Comparison of ENCODE assay signal across 20 cellular contexts in the genomic region with DNA sequence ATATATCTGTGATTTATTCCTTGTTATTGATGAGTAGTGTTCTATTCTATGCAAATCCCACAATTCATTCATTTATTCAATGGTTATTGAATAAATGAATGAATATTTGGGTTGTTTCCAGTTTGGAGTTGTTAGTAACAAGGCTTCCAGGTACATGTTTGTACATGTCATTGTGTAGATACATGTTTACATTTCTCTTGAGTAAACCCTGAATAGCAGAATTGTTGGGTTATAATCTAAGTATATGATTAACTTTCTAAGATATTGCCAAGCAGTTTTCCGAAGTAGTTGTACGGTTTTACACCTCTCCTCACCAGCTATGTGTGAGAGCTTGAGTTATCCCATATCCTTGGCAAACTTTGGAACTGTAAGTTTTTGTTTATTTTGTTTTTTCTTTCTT. TPM values are rescaled to one million over a fixed set of nuclear protein-coding genes. Genes with fewer than 3 reads are reported as not detected.
DNase-seq lines count a peak whose midpoint lies in the region; ATAC-seq and TF ChIP-seq lines count a peak whose summit lies in the region.
"Had no signal": no experiment of that assay in that cellular context is flagged by ENCODE, and none has a peak within 500 bp of the region (broad histone marks: within the 10 kb centered on the region; RNA-seq: fewer than 3 reads in every experiment).

No MANE protein-coding gene starts in this region.

- no peaks in the 10 kb centered on the region for H3K9me3 Mint-ChIP-seq in nephron progenitor cell
- no peaks in the 10 kb centered on the region for H3K9me3 Mint-ChIP-seq in activated CD4-positive, alpha-beta memory T cell treated with anti-CD3 and anti-CD28 coated beads for 36 hours

- H3K4me3 ChIP-seq in body of pancreas: no peak overlapping the region
- no peak overlapping the region for H3K4me3 ChIP-seq in mucosa of descending colon
- H3K4me3 ChIP-seq in mesendoderm (ENCODE audit: low read length): no peak overlapping the region
- H3K4me3 ChIP-seq: GM12878, HAP-1 had no signal

- H3K18ac ChIP-seq in mesendoderm (ENCODE audit: low read length): no peak overlapping the region

- peak; percentile 23 for DNase-seq in DMS53 treated with DMSO at 0.1 percent for 48 hours (lab: John Stamatoyannopoulos, UW; ENCODE audit: unreplicated experiment)
- no peak for DNase-seq in body of pancreas
- DNase-seq in epithelial cell of prostate (ENCODE audit: low read depth, low spot score): peak; percentile 18
- no peak for DNase-seq in mucosa of descending colon
- no peak for DNase-seq in nephron progenitor cell
- DNase-seq in mesendoderm: no peak
- DNase-seq in activated CD4-positive, alpha-beta memory T cell treated with anti-CD3 and anti-CD28 coated beads for 36 hours: no peak
- DNase-seq: ACHN; BE2C; C1 segment of cervical spinal cord; CD4-positive, CD25-positive, alpha-beta regulatory T cell; CD8-positive, alpha-beta memory T cell; COR-L47; DMS79 treated with DMSO at 0.1 percent for 48 hours; GF-D8 had no signal

- no peak overlapping the region for H3K4me2 ChIP-seq in mesendoderm (ENCODE audit: low read length)

- no peak overlapping the region for H3K4me3 Mint-ChIP-seq in nephron progenitor cell
- H3K4me3 Mint-ChIP-seq in activated CD4-positive, alpha-beta memory T cell treated with anti-CD3 and anti-CD28 coated beads for 36 hours: no peak overlapping the region
- H3K4me3 Mint-ChIP-seq: CD4-positive, CD25-positive, alpha-beta regulatory T cell; CD8-positive, alpha-beta memory T cell had no signal

- H3K4me1 ChIP-seq in body of pancreas: peaks cover 7% of the 10 kb centered on the region
- H3K4me1 ChIP-seq in mucosa of descending colon (ENCODE audit: low read depth): no peaks in the 10 kb centered on the region
- no peaks in the 10 kb centered on the region for H3K4me1 ChIP-seq in mesendoderm (ENCODE audit: control insufficient read depth, low read depth, low read length)
- H3K4me1 ChIP-seq: BE2C, HAP-1 had no signal

- H3K79me2 ChIP-seq in mesendoderm (ENCODE audit: control insufficient read depth, insufficient read depth, low read length): no peaks in the 10 kb centered on the region

- H2AK5ac ChIP-seq in mesendoderm (ENCODE audit: low read length): no peak overlapping the region

- no peaks in the 10 kb centered on the region for H3K79me1 ChIP-seq in mesendoderm (ENCODE audit: low read length)

- no peak overlapping the region for H2BK120ac ChIP-seq in mesendoderm (ENCODE audit: low read depth, low read length)

- H3K36me3 ChIP-seq in body of pancreas (replicated peaks in 1 of 2; ENCODE audit: insufficient read depth in 1 of 2, low read depth in 2 of 2): no peaks in the 10 kb centered on the region
- H3K36me3 ChIP-seq in mucosa of descending colon (ENCODE audit: low read depth): no peaks in the 10 kb centered on the region
- H3K36me3 ChIP-seq in mesendoderm (ENCODE audit: control insufficient read depth, insufficient read depth, low read length): no peaks in the 10 kb centered on the region
- H3K36me3 ChIP-seq: BE2C, HAP-1 had no signal

- H3K27me3 ChIP-seq in body of pancreas (no peaks in the 10 kb centered on the region), mesendoderm (ENCODE audit: insufficient read depth, low read length, poor library complexity) (no peaks in the 10 kb centered on the region)
- H3K27me3 ChIP-seq: BE2C had no signal

- peak; percentile 50 for ATAC-seq in body of pancreas
- peak; percentile 91 for ATAC-seq in mucosa of descending colon
- ATAC-seq in HG03025 (IDR thresholded peaks at IDR 0.05; ENCODE audit: low FRiP score, unreplicated experiment): no peak
- ATAC-seq: GM12878 had no signal

- no peak overlapping the region for H4K5ac ChIP-seq in mesendoderm (ENCODE audit: low read length)

- H3K23ac ChIP-seq in mesendoderm (ENCODE audit: low read length): no peak overlapping the region

- H3K9me3 ChIP-seq in body of pancreas: no peaks in the 10 kb centered on the region
- no peaks in the 10 kb centered on the region for H3K9me3 ChIP-seq in mucosa of descending colon
- H3K9me3 ChIP-seq: BE2C, HAP-1 had no signal

- no peak overlapping the region for H3K9ac ChIP-seq in mesendoderm (ENCODE audit: low read length)

- TF ChIP-seq CTCF in body of pancreas (IDR thresholded peaks at IDR 0.05) (no peak), mucosa of descending colon (IDR thresholded peaks at IDR 0.05) (no peak), nephron progenitor cell (IDR thresholded peaks at IDR 0.05) (no peak)

- H3K56ac ChIP-seq in mesendoderm (ENCODE audit: low read length): no peak overlapping the region

- H4K8ac ChIP-seq in mesendoderm (ENCODE audit: low read depth, low read length): no peak overlapping the region

- H2BK15ac ChIP-seq in mesendoderm (replicated peaks; ENCODE audit: low read depth): no peak overlapping the region

- intact Hi-C loops in body of pancreas (cut with DNase I) (no loop called here), mucosa of descending colon (cut with DNase I, micrococcal nuclease) (no loop called here)
- intact Hi-C loops in activated CD4-positive, alpha-beta memory T cell treated with anti-CD3 and anti-CD28 coated beads for 36 hours (cut with micrococcal nuclease): no loop called here

- WGBS in body of pancreas, 2 donors: 6 to 28% methylated on average over 2 of the region's 2 CpGs
- WGBS in mesendoderm (ENCODE audit: extremely low coverage, insufficient coverage, low lambda C conversion rate): no CpG with 5 or more reads among the region's 2 CpGs

- H3K27me3 Mint-ChIP-seq in nephron progenitor cell (ENCODE audit: low read depth, poor library complexity): peaks cover 16% of the 10 kb centered on the region
- peaks cover 3% of the 10 kb centered on the region for H3K27me3 Mint-ChIP-seq in activated CD4-positive, alpha-beta memory T cell treated with anti-CD3 and anti-CD28 coated beads for 36 hours
- H3K27me3 Mint-ChIP-seq: CD4-positive, CD25-positive, alpha-beta regulatory T cell had no signal

- POLR2A ChIA-PET in activated CD4-positive, alpha-beta memory T cell treated with anti-CD3 and anti-CD28 coated beads for 36 hours (lab: Charles Lee): no interaction called here

- no peak for TF ChIP-seq POLR2A in body of pancreas (IDR thresholded peaks at IDR 0.05)

- H3K27ac Mint-ChIP-seq in nephron progenitor cell: no peak overlapping the region
- no peak overlapping the region for H3K27ac Mint-ChIP-seq in activated CD4-positive, alpha-beta memory T cell treated with anti-CD3 and anti-CD28 coated beads for 36 hours
- H3K27ac Mint-ChIP-seq: CD4-positive, CD25-positive, alpha-beta regulatory T cell; CD8-positive, alpha-beta memory T cell had no signal

- H3K4me1 Mint-ChIP-seq in nephron progenitor cell: no peaks in the 10 kb centered on the region
- H3K4me1 Mint-ChIP-seq in activated CD4-positive, alpha-beta memory T cell treated with anti-CD3 and anti-CD28 coated beads for 36 hours (ENCODE audit: low read depth): no peaks in the 10 kb centered on the region
- H3K4me1 Mint-ChIP-seq: CD4-positive, CD25-positive, alpha-beta regulatory T cell; CD8-positive, alpha-beta memory T cell had no signal

- H3K27ac ChIP-seq in body of pancreas (no peak overlapping the region), epithelial cell of prostate (no peak overlapping the region), mesendoderm (ENCODE audit: low read depth, low read length) (no peak overlapping the region)

- CTCF ChIA-PET in activated CD4-positive, alpha-beta memory T cell treated with anti-CD3 and anti-CD28 coated beads for 36 hours (lab: Charles Lee): no interaction called here

- H3K36me3 Mint-ChIP-seq in nephron progenitor cell (ENCODE audit: low read depth): no peaks in the 10 kb centered on the region
- no peaks in the 10 kb centered on the region for H3K36me3 Mint-ChIP-seq in activated CD4-positive, alpha-beta memory T cell treated with anti-CD3 and anti-CD28 coated beads for 36 hours
- H3K36me3 Mint-ChIP-seq: CD4-positive, CD25-positive, alpha-beta regulatory T cell; CD8-positive, alpha-beta memory T cell had no signal

- H3K4ac ChIP-seq in mesendoderm (ENCODE audit: low read depth, low read length): no peak overlapping the region

- no peak overlapping the region for H2BK5ac ChIP-seq in mesendoderm (ENCODE audit: low read length)

RNA-seq across cellular contexts. Expression of a gene that starts 18.5 kb away (rescaled TPM):
- not detected for total RNA-seq in body of pancreas
- total RNA-seq in mucosa of descending colon: not detected
- polyA plus RNA-seq in mesendoderm (2013, experiment 1 of 2): not detected
- not detected for polyA plus RNA-seq in mesendoderm (2013, experiment 2 of 2)
- total RNA-seq in activated CD4-positive, alpha-beta memory T cell treated with anti-CD3 and anti-CD28 coated beads for 36 hours: not detected
- total RNA-seq: CD4-positive, CD25-positive, alpha-beta regulatory T cell; CD8-positive, alpha-beta memory T cell; GM12878; H4; HT-29 had no signal
- polyA plus RNA-seq: CD4-positive, CD25-positive, alpha-beta regulatory T cell; CD8-positive, alpha-beta memory T cell; GM12878 had no signal

RNA-seq across cellular contexts. Expression of a gene that starts 33.8 kb away (rescaled TPM):
- total RNA-seq in body of pancreas (not detected), mucosa of descending colon (not detected)
- polyA plus RNA-seq in mesendoderm (2013, experiment 1 of 2): not detected
- polyA plus RNA-seq in mesendoderm (2013, experiment 2 of 2): not detected
- not detected for total RNA-seq in activated CD4-positive, alpha-beta memory T cell treated with anti-CD3 and anti-CD28 coated beads for 36 hours
- total RNA-seq: CD4-positive, CD25-positive, alpha-beta regulatory T cell; CD8-positive, alpha-beta memory T cell; GM12878; H4; HT-29 had no signal
- polyA plus RNA-seq: CD4-positive, CD25-positive, alpha-beta regulatory T cell; CD8-positive, alpha-beta memory T cell; GM12878 had no signal

RNA-seq across cellular contexts. Expression of a gene that starts 39.3 kb away (rescaled TPM):
- total RNA-seq in body of pancreas: not detected
- not detected for total RNA-seq in mucosa of descending colon
- not detected for polyA plus RNA-seq in mesendoderm (2013, experiment 1 of 2)
- polyA plus RNA-seq in mesendoderm (2013, experiment 2 of 2): not detected
- not detected for total RNA-seq in activated CD4-positive, alpha-beta memory T cell treated with anti-CD3 and anti-CD28 coated beads for 36 hours
- total RNA-seq: CD4-positive, CD25-positive, alpha-beta regulatory T cell; CD8-positive, alpha-beta memory T cell; GM12878; H4; HT-29 had no signal
- polyA plus RNA-seq: CD4-positive, CD25-positive, alpha-beta regulatory T cell; CD8-positive, alpha-beta memory T cell; GM12878 had no signal

Comparison
In these comparisons a context has a peak if more than half of its experiments do, and no peak if none do; other contexts are left out.
1. DNase-seq: peak in DMS53 treated with DMSO at 0.1 percent for 48 hours (single experiment) and epithelial cell of prostate (single experiment); none in body of pancreas (0 of 4), mucosa of descending colon (0 of 3), nephron progenitor cell (single experiment), mesendoderm (single experiment) and activated CD4-positive, alpha-beta memory T cell treated with anti-CD3 and anti-CD28 coated beads for 36 hours (single experiment).